ENCODE assay signal across 1 cellular context in genomic region chr19:55626350-55626749, GRCh38.
TF ChIP-seq lines count a peak whose summit lies in the region.

No MANE protein-coding gene starts in this region.

TF ChIP-seq in GM12878, 131 proteins besides CTCF, POLR2A, EP300 and RAD21 (continued from another document):
- no peak for TF ChIP-seq ZBTB4 (CRISPR knock-in tag; IDR thresholded peaks at IDR 0.05)
- no peak for TF ChIP-seq ESRRA (IDR thresholded peaks at IDR 0.05; ENCODE audit: low read length)
- 0 out of 2 replicates have a peak, but pooled peaks have one; percentile 15 for TF ChIP-seq FOXM1 (IDR thresholded peaks at IDR 0.05; ENCODE audit: low read depth, low read length)
- TF ChIP-seq IKZF1 (conservative IDR thresholded peaks at IDR 0.05), result peak; percentile 81
- no peak for TF ChIP-seq NRF1 (conservative IDR thresholded peaks at IDR 0.05; ENCODE audit: low read depth, low read length)
- TF ChIP-seq ZBED1 (IDR thresholded peaks at IDR 0.05; ENCODE audit: borderline replicate concordance), result no peak
- no peak for TF ChIP-seq NBN (IDR thresholded peaks at IDR 0.05)
- no peak for TF ChIP-seq BRCA1 (IDR thresholded peaks at IDR 0.05; ENCODE audit: low read depth, low read length)
- TF ChIP-seq MTA2 (IDR thresholded peaks at IDR 0.05; ENCODE audit: low read depth), result 0 out of 2 replicates have a peak, but pooled peaks have one; percentile 36
- no peak; the same call in 1 of the 2 replicates for TF ChIP-seq NFIC (IDR thresholded peaks at IDR 0.05; ENCODE audit: low read depth, low read length)
- no peak for TF ChIP-seq ZNF24 (IDR thresholded peaks at IDR 0.05)
- peak in 1 of 2 experiments; percentile 17; a peak in 1 of 4 replicates for TF ChIP-seq BHLHE40 (IDR thresholded peaks at IDR 0.05; ENCODE audit: borderline replicate concordance in 1 of 2, low read depth in 2 of 2, low read length in 1 of 2)
- TF ChIP-seq TCF7 (IDR thresholded peaks at IDR 0.05; ENCODE audit: borderline replicate concordance), result no peak
- TF ChIP-seq TBL1XR1 (IDR thresholded peaks at IDR 0.05; ENCODE audit: low read depth, low read length), result no peak
- TF ChIP-seq CHD4 (IDR thresholded peaks at IDR 0.05), result no peak
- TF ChIP-seq RAD51 (IDR thresholded peaks at IDR 0.05), result no peak
- TF ChIP-seq ATF7 (IDR thresholded peaks at IDR 0.05; ENCODE audit: low read depth), result 0 out of 2 replicates have a peak, but pooled peaks have one; percentile 29
- TF ChIP-seq E2F4 (IDR thresholded peaks at IDR 0.05; ENCODE audit: low read depth, low read length), result no peak
- peak; percentile 56; the same call in 1 of the 2 replicates for TF ChIP-seq CREM (IDR thresholded peaks at IDR 0.05; ENCODE audit: low read depth)
- TF ChIP-seq GABPA (IDR thresholded peaks at IDR 0.05; ENCODE audit: low read depth), result 0 out of 2 replicates have a peak, but pooled peaks have one; percentile 34
